ENCODE assay signal across 10 cellular contexts in the genomic region with DNA sequence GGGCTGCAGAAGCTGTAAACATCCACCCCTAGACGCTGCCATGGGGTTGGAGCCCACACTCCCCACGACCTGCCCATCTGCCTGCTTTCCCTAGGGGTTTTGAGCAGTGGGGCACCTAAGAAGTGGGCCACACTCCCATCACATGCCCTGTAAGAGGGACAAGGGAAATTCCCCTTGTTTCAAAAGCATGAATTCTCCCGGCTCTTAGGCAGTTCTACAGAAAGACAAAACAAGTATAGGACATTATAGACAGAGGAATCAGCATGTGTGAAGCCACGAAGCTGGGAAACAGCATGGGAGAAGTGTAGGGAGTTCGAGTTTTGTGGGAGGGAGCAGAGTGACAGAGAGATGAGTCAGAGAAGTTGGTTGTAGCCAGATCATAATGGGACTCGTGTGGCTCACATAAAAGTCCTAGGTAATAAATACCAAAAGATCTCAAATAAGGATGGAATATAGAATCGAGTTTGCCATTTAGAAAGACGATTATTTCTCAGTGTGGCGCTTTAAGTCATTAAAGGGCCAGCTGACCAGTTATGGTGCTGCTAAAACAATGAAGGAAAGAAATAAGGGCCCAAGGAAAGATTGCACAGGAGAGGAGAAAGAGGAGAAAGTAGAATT. TPM values are rescaled to one million over a fixed set of nuclear protein-coding genes. Genes with fewer than 3 reads are reported as not detected.
DNase-seq lines count a peak whose midpoint lies in the region; ATAC-seq, FAIRE-seq and TF ChIP-seq lines count a peak whose summit lies in the region.
"Had no signal": no experiment of that assay in that cellular context is flagged by ENCODE, and none has a peak within 500 bp of the region (broad histone marks: within the 10 kb centered on the region; RNA-seq: fewer than 3 reads in every experiment).

No MANE protein-coding gene starts in this region.

- H3K9me3 ChIP-seq in NT2/D1 (ENCODE audit: insufficient read depth, low read length) (no peaks in the 10 kb centered on the region), H1 (ENCODE audit: insufficient read depth in 2 of 2, low read depth in 1 of 2, low read length in 1 of 2) (no peaks in the 10 kb centered on the region), trophoblast cell (ENCODE audit: insufficient read depth, low read depth, low read length) (no peaks in the 10 kb centered on the region)
- H3K9me3 ChIP-seq: thoracic aorta had no signal

- CTCF ChIA-PET in H1 (lab: Charles Lee; ENCODE audit: partially characterized antibody): no interaction called here

- DNase-seq in DMS53 (lab: John Stamatoyannopoulos, UW): peak; percentile 31
- DNase-seq in DMS53 treated with DMSO at 0.1 percent for 48 hours (lab: John Stamatoyannopoulos, UW; ENCODE audit: unreplicated experiment): no peak
- no peak for DNase-seq in NT2/D1 (ENCODE audit: low read depth, low spot score)
- DNase-seq in H1 (ENCODE audit: low read depth in 1 of 2, low spot score in 2 of 2): no peak
- DNase-seq in trophoblast cell: peak; percentile 23 to 47
- no peak for DNase-seq in DMS79 (lab: John Stamatoyannopoulos, UW)
- no peak for DNase-seq in NCI-H1092 (lab: John Stamatoyannopoulos, UW)
- DNase-seq: NCI-H748 treated with DMSO at 0.1 percent for 48 hours had no signal

- no peak overlapping the region for H2BK20ac ChIP-seq in H1 (ENCODE audit: low read length)

- no peaks in the 10 kb centered on the region for H4K20me1 ChIP-seq in H1 (replicated peaks in 1 of 2; ENCODE audit: control insufficient read depth in 1 of 2, insufficient read depth in 2 of 2, low read length in 2 of 2)

- no peak overlapping the region for H4K12ac ChIP-seq in trophoblast cell (ENCODE audit: low read depth, low read length)

- H2AFZ ChIP-seq in H1 (ENCODE audit: low read length): no peak overlapping the region
- H2AFZ ChIP-seq in trophoblast cell (ENCODE audit: insufficient read depth, low read length, poor library complexity): no peak overlapping the region

- H3K4me1 ChIP-seq in NT2/D1 (ENCODE audit: insufficient read depth, insufficient read length) (peaks cover 2% of the 10 kb centered on the region), H1 (replicated peaks in 1 of 4; ENCODE audit: control insufficient read depth in 3 of 4, insufficient read depth in 4 of 4, low read length in 3 of 4) (peaks cover 0 to 3% (median 0%) of the 10 kb centered on the region in 4 experiments; a peak in 2 of 7 replicates), trophoblast cell (ENCODE audit: control insufficient read depth in 1 of 2, insufficient read depth in 2 of 2, low read length in 2 of 2) (peaks cover 2 to 7% of the 10 kb centered on the region in 2 experiments)

- H3K36me3 ChIP-seq in NT2/D1 (ENCODE audit: insufficient read depth, insufficient read length, low read length) (peaks cover 6% of the 10 kb centered on the region), H1 (ENCODE audit: control insufficient read depth in 2 of 4, insufficient read depth in 4 of 4, low read length in 3 of 4) (no peaks in the 10 kb centered on the region), trophoblast cell (ENCODE audit: control insufficient read depth in 1 of 2, insufficient read depth in 2 of 2, low read length in 2 of 2) (no peaks in the 10 kb centered on the region)
- H3K36me3 ChIP-seq: thoracic aorta had no signal

- TF ChIP-seq RAD21 in H1 (IDR thresholded peaks at IDR 0.05 in 1 of 2, conservative IDR thresholded peaks at IDR 0.05 in 1 of 2; ENCODE audit: low read depth in 2 of 2, low read length in 2 of 2): no peak

- no peak for TF ChIP-seq EP300 in H1 (IDR thresholded peaks at IDR 0.05; ENCODE audit: borderline replicate concordance in 1 of 2, low read depth in 2 of 2, low read length in 2 of 2)

- H4K5ac ChIP-seq in H1 (ENCODE audit: insufficient read length, low read depth, low read length): no peak overlapping the region

- no peak for TF ChIP-seq CTCF in H1 (IDR thresholded peaks at IDR 0.05; ENCODE audit: control extremely low read depth in 1 of 3, insufficient read depth in 1 of 3, low read depth in 1 of 3, low read length in 3 of 3)

- no peak overlapping the region for H2AK5ac ChIP-seq in H1 (ENCODE audit: low read depth, low read length)
- no peak overlapping the region for H2AK5ac ChIP-seq in trophoblast cell (ENCODE audit: low read length)

- POLR2A ChIA-PET in H1 (lab: Charles Lee; ENCODE audit: partially characterized antibody): no interaction called here

- FAIRE-seq in H1 (lab: Jason Lieb, UNC): no peak

- H3K4me2 ChIP-seq in H1 (ENCODE audit: insufficient read depth in 1 of 2, low read depth in 2 of 2, low read length in 2 of 2) (peak overlapping the region; percentile 12 to 28; a peak in 2 of 4 replicates), trophoblast cell (ENCODE audit: low read length) (no peak overlapping the region)

- ATAC-seq in HG03045 (IDR thresholded peaks at IDR 0.05; ENCODE audit: unreplicated experiment): no peak

- H2BK12ac ChIP-seq in H1 (ENCODE audit: low read depth, low read length): no peak overlapping the region
- no peak overlapping the region for H2BK12ac ChIP-seq in trophoblast cell (ENCODE audit: low read length)

- H3K27ac ChIP-seq in H1 (ENCODE audit: low read depth, low read length) (no peak overlapping the region), trophoblast cell (ENCODE audit: low read depth, low read length) (no peak overlapping the region)
- H3K27ac ChIP-seq: thoracic aorta had no signal

- H3K23me2 ChIP-seq in H1 (ENCODE audit: low read depth, low read length): no peaks in the 10 kb centered on the region

- H3K4me3 ChIP-seq in NT2/D1 (ENCODE audit: insufficient read length, low read depth): no peak overlapping the region
- H3K4me3 ChIP-seq in H1 (ENCODE audit: extremely low read depth in 1 of 4, insufficient read depth in 2 of 4, low read depth in 3 of 4, low read length in 4 of 4): peak overlapping the region in 1 of 4 experiments; percentile 26; a peak in 1 of 8 replicates
- H3K4me3 ChIP-seq in trophoblast cell (ENCODE audit: low read depth, low read length): no peak overlapping the region
- H3K4me3 ChIP-seq: thoracic aorta had no signal

- no peak overlapping the region for H3K56ac ChIP-seq in H1 (replicated peaks; ENCODE audit: insufficient read length, low read depth, low read length)

- H3K79me2 ChIP-seq in H1 (ENCODE audit: control insufficient read depth in 1 of 2, insufficient read depth in 2 of 2, low read length in 2 of 2): no peaks in the 10 kb centered on the region
- H3K79me2 ChIP-seq in trophoblast cell (ENCODE audit: control insufficient read depth, insufficient read depth, low read length, poor library complexity): no peaks in the 10 kb centered on the region

- H3K79me1 ChIP-seq in H1 (ENCODE audit: low read depth, low read length) (no peaks in the 10 kb centered on the region), trophoblast cell (ENCODE audit: low read length) (no peaks in the 10 kb centered on the region)

- H3K4ac ChIP-seq in H1 (replicated peaks; ENCODE audit: insufficient read length, low read depth, low read length): no peak overlapping the region
- H3K4ac ChIP-seq in trophoblast cell (ENCODE audit: low read depth, low read length): no peak overlapping the region

- no peak for TF ChIP-seq POLR2A in H1 (IDR thresholded peaks at IDR 0.05; ENCODE audit: control extremely low read depth in 1 of 2, low read depth in 2 of 2, low read length in 2 of 2)

- H4K8ac ChIP-seq in H1 (ENCODE audit: extremely low read depth, insufficient read depth, low read length): no peak overlapping the region
- no peak overlapping the region for H4K8ac ChIP-seq in trophoblast cell (ENCODE audit: low read depth, low read length)

- H3K27me3 ChIP-seq in NT2/D1 (ENCODE audit: insufficient read depth, insufficient read length) (no peaks in the 10 kb centered on the region), H1 (replicated peaks in 1 of 4; ENCODE audit: control insufficient read depth in 3 of 4, extremely low read depth in 1 of 4, insufficient read depth in 3 of 4, low read length in 3 of 4) (no peaks in the 10 kb centered on the region), trophoblast cell (ENCODE audit: insufficient read depth, low read length) (no peaks in the 10 kb centered on the region)

- H3K14ac ChIP-seq in H1 (ENCODE audit: insufficient read length) (no peak overlapping the region), trophoblast cell (ENCODE audit: low read length) (no peak overlapping the region)

- no peak overlapping the region for H2BK120ac ChIP-seq in H1 (replicated peaks; ENCODE audit: low read depth, low read length)
- no peak overlapping the region for H2BK120ac ChIP-seq in trophoblast cell (ENCODE audit: insufficient read depth, low read length, poor library complexity)

- H3K18ac ChIP-seq in H1 (ENCODE audit: extremely low read depth, low read length): no peak overlapping the region
- H3K18ac ChIP-seq in trophoblast cell (ENCODE audit: low read length): no peak overlapping the region

- H2BK15ac ChIP-seq in H1 (ENCODE audit: low read length): 0 out of 2 replicates have a peak overlapping the region, but pooled peaks have one; percentile 46

- H3K23ac ChIP-seq in H1 (ENCODE audit: insufficient read length): no peak overlapping the region
- H3K23ac ChIP-seq in trophoblast cell (ENCODE audit: low read length): no peak overlapping the region

- H4K91ac ChIP-seq in H1 (replicated peaks; ENCODE audit: insufficient read length, low read length) (no peak overlapping the region), trophoblast cell (ENCODE audit: low read depth, low read length) (no peak overlapping the region)

- H3K9ac ChIP-seq in NT2/D1 (ENCODE audit: insufficient read length, low read depth) (peak overlapping the region; percentile 5), H1 (replicated peaks in 1 of 4; ENCODE audit: extremely low read depth in 1 of 4, low read depth in 3 of 4, low read length in 3 of 4) (no peak overlapping the region), trophoblast cell (ENCODE audit: low read length) (no peak overlapping the region)

- H2BK5ac ChIP-seq in H1 (ENCODE audit: low read depth, low read length) (no peak overlapping the region), trophoblast cell (ENCODE audit: low read depth, low read length, poor library complexity) (no peak overlapping the region)

- 48% methylated on average over 9 of the region's 9 CpGs; no CpG with 5 or more reads in 1 of the 2 experiments for WGBS in H1 (ENCODE audit: extremely low coverage in 1 of 2, insufficient coverage in 1 of 2, insufficient read length in 1 of 2, insufficient replicate concordance in 2 of 2, low coverage in 1 of 2, low lambda C conversion rate in 2 of 2, missing lambda C conversion rate in 1 of 2), 2 experiments
- no CpG with 5 or more reads among the region's 9 CpGs for whole genome bisulfite sequencing in trophoblast cell (ENCODE audit: extremely low coverage, insufficient coverage, insufficient read length)

RNA-seq across cellular contexts. Expression of gene APOO, which starts 23.9 kb away (rescaled TPM):
- 45.0 and 48.9 TPM in 2 replicates for total RNA-seq in H1 (2021; fragmentation: NEBNext Ultra II Directional; extraction: Animal tissue kit (Norgen Biotek cat#: 25700))
- polyA plus RNA-seq in H1 (2011; rRNA removed): 25.7 and 39.7 TPM in 2 replicates
- polyA plus RNA-seq in H1 (2011; cell fraction: cytosol; rRNA removed): 24.3 TPM
- 13.0 TPM for polyA plus RNA-seq in H1 (2011; cell fraction: nucleus; rRNA removed)
- 30.6 to 42.6 TPM (median 35.0 TPM) in 4 replicates for polyA plus RNA-seq in H1 (2012, experiment 1 of 2)
- polyA plus RNA-seq in H1 (2012, experiment 2 of 2): 43.5 TPM
- polyA plus RNA-seq in H1 (2013, experiment 1 of 2): 103 TPM
- polyA plus RNA-seq in H1 (2013, experiment 2 of 2): 102 TPM
- polyA minus RNA-seq in H1 (2011; rRNA and poly(A)+ RNA removed): 12.6 and 17.6 TPM in 2 replicates
- 7.3 TPM for polyA minus RNA-seq in H1 (2011; cell fraction: cytosol; rRNA and poly(A)+ RNA removed)
- polyA minus RNA-seq in H1 (2011; cell fraction: nucleus; rRNA and poly(A)+ RNA removed): 8.9 TPM
- 42.5 and 48.6 TPM in 2 replicates for polyA plus RNA-seq in trophoblast cell (2013)

RNA-seq across cellular contexts. Expression of gene CXorf58, which starts 24.0 kb away (rescaled TPM):
- not detected in 2 replicates for total RNA-seq in H1 (2021; fragmentation: NEBNext Ultra II Directional; extraction: Animal tissue kit (Norgen Biotek cat#: 25700))
- 0.05 TPM in 1 of 2 replicates, not detected in the other for polyA plus RNA-seq in H1 (2011; rRNA removed)
- not detected for polyA plus RNA-seq in H1 (2011; cell fraction: cytosol; rRNA removed)
- polyA plus RNA-seq in H1 (2011; cell fraction: nucleus; rRNA removed): not detected
- polyA plus RNA-seq in H1 (2012, experiment 1 of 2): not detected in 4 replicates
- not detected for polyA plus RNA-seq in H1 (2012, experiment 2 of 2)
- polyA plus RNA-seq in H1 (2013, experiment 1 of 2): 0.02 TPM
- polyA plus RNA-seq in H1 (2013, experiment 2 of 2): not detected
- not detected in 2 replicates for polyA minus RNA-seq in H1 (2011; rRNA and poly(A)+ RNA removed)
- polyA minus RNA-seq in H1 (2011; cell fraction: cytosol; rRNA and poly(A)+ RNA removed): not detected
- polyA minus RNA-seq in H1 (2011; cell fraction: nucleus; rRNA and poly(A)+ RNA removed): not detected
- 0.03 TPM in 1 of 2 replicates, not detected in the other for polyA plus RNA-seq in trophoblast cell (2013)
- total RNA-seq: thoracic aorta had no signal

Comparison
In these comparisons a context has a peak if more than half of its experiments do, and no peak if none do; other contexts are left out.
1. DNase-seq: peak in DMS53 (single experiment) and trophoblast cell (2 of 2); none in DMS53 treated with DMSO at 0.1 percent for 48 hours (single experiment), NT2/D1 (single experiment), H1 (0 of 2), DMS79 (single experiment) and NCI-H1092 (single experiment).